In the genomic region with DNA sequence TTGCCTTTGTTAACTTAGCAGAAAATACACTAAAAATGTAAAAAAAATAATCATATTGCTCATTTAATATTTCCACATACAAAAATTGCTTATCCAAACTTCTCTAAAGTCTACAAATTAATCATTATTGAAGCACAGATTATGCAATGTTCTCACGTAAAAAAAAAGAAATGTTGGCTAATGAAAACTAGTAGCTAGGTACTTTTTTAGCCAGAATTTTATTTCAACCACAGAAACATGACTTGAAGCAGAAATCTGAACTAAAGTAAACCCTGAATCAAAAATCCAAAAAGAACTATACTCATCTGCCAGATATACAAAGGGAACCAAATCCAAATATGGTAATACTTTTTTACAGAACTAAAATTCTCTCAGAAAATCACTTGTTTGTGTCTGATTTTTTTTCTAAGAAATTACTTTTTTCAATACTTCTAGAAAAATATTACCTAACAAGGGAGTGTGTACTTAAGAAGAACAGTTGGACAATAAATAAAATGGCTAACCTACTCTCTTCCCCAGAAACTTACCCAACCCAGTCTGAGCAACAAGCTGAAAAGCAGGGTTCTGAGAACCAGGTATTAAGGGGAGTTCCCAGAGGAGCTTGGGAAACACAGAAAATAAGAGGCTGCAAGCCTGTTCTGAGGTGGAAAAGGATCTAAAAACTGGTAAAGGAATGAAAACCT, we compare ENCODE assay signal across 23 cellular contexts.
DNase-seq lines count a peak whose midpoint lies in the region; ATAC-seq, FAIRE-seq and TF ChIP-seq lines count a peak whose summit lies in the region.
"Had no signal": no experiment of that assay in that cellular context is flagged by ENCODE, and none has a peak within 500 bp of the region (broad histone marks: within the 10 kb centered on the region; RNA-seq: fewer than 3 reads in every experiment).

No MANE protein-coding gene starts in this region.

- peaks cover 9% of the 10 kb centered on the region; the same call in 1 of the 2 replicates for H3F3A ChIP-seq in GM23248 (ENCODE audit: insufficient read depth)

- in situ Hi-C loops in GM23248 (cut with MboI), result no loop called here

- TF ChIP-seq EP300 in A549 (IDR thresholded peaks at IDR 0.05), result no peak

- WGBS in A549 (ENCODE audit: missing lambda C conversion rate), result 25% methylated on average over 1 of the region's 1 CpG
- WGBS in GM23248 (ENCODE audit: low coverage in 1 of 2, low lambda C conversion rate in 2 of 2, missing lambda C conversion rate in 2 of 2), 2 experiments, result 24 to 44% methylated on average over 1 of the region's 1 CpG

- CTCF ChIA-PET in A549 (lab: Yijun Ruan, JAX), result interaction anchor here (0.7 to 1.1 kb wide), 2 partner anchors 11 to 12 kb away, joined by 5 read pairs; no protein-coding TSS in a partner anchor

- H3K27ac Mint-ChIP-seq in mesothelial cell of epicardium, result no peak overlapping the region
- H3K27ac Mint-ChIP-seq: activated CD4-positive, alpha-beta T cell treated with anti-CD3 and anti-CD28 coated beads, Interleukin-2, amount 10 ng/mL, durations not matched to agents 7 days and 5 days; activated naive CD8-positive, alpha-beta T cell treated with anti-CD3 and anti-CD28 coated beads, Interleukin-2, amount 50 U/mL, for 24 hours; HFFc6 had no signal

- TF ChIP-seq RAD21 in A549 (conservative IDR thresholded peaks at IDR 0.05 in 1 of 2, IDR thresholded peaks at IDR 0.05 in 1 of 2), result no peak

- no peak overlapping the region for H3K4me3 ChIP-seq in A549
- no peak overlapping the region for H3K4me3 ChIP-seq in GM23248
- no peak overlapping the region for H3K4me3 ChIP-seq in osteoblast (ENCODE audit: insufficient read depth, low read length)
- H3K4me3 ChIP-seq: breast epithelium, suprapubic skin had no signal

- H3K27ac ChIP-seq in A549 (0 out of 6 replicates have a peak overlapping the region, but pooled peaks of 1 of the 2 experiments have one; percentile 24), GM23248 (no peak overlapping the region), osteoblast (ENCODE audit: low read depth, low read length) (no peak overlapping the region)
- H3K27ac ChIP-seq: suprapubic skin had no signal

- H3K79me2 ChIP-seq in GM23248 (ENCODE audit: insufficient read depth), result no peaks in the 10 kb centered on the region
- H3K79me2 ChIP-seq in osteoblast (ENCODE audit: insufficient read depth, low read length), result no peaks in the 10 kb centered on the region

- no peak for TF ChIP-seq POLR2A in A549 (IDR thresholded peaks at IDR 0.05; ENCODE audit: low read length)

- no peak for TF ChIP-seq CTCF in A549 (IDR thresholded peaks at IDR 0.05)
- TF ChIP-seq CTCF in osteoblast (IDR thresholded peaks at IDR 0.05; ENCODE audit: extremely low read depth, low read depth, low read length), result no peak
- TF ChIP-seq CTCF in mesothelial cell of epicardium (IDR thresholded peaks at IDR 0.05; ENCODE audit: unreplicated experiment), result no peak

- H4K20me1 ChIP-seq in GM23248 (ENCODE audit: insufficient read depth) (no peaks in the 10 kb centered on the region), osteoblast (ENCODE audit: insufficient read depth, low read length) (no peaks in the 10 kb centered on the region)

- H3K9ac ChIP-seq in GM23248, result no peak overlapping the region

- H3K4me1 Mint-ChIP-seq in mesothelial cell of epicardium, result peaks cover 8% of the 10 kb centered on the region

- H3K27me3 ChIP-seq in GM23248 (replicated peaks; ENCODE audit: insufficient read depth), result no peaks in the 10 kb centered on the region
- H3K27me3 ChIP-seq in osteoblast (ENCODE audit: insufficient read depth, low read length), result no peaks in the 10 kb centered on the region
- H3K27me3 ChIP-seq: breast epithelium, suprapubic skin had no signal

- H3K9me3 ChIP-seq in A549 (no peaks in the 10 kb centered on the region), GM23248 (ENCODE audit: low read depth) (no peaks in the 10 kb centered on the region), osteoblast (ENCODE audit: low read depth, low read length) (no peaks in the 10 kb centered on the region)
- H3K9me3 ChIP-seq: breast epithelium, suprapubic skin had no signal

- H3K36me3 Mint-ChIP-seq in mesothelial cell of epicardium, result no peaks in the 10 kb centered on the region
- H3K36me3 Mint-ChIP-seq: CD4-positive, alpha-beta memory T cell had no signal

- no peak for ATAC-seq in A549
- ATAC-seq: activated naive CD8-positive, alpha-beta T cell treated with anti-CD3 and anti-CD28 coated beads, Interleukin-2, amount 50 U/mL, for 24 hours; T-helper 17 cell had no signal

- H3K27me3 Mint-ChIP-seq in mesothelial cell of epicardium (ENCODE audit: low read depth), result no peaks in the 10 kb centered on the region
- H3K27me3 Mint-ChIP-seq: activated CD4-positive, alpha-beta T cell treated with anti-CD3 and anti-CD28 coated beads, Interleukin-2, amount 10 ng/mL, durations not matched to agents 7 days and 5 days; activated naive CD8-positive, alpha-beta T cell treated with anti-CD3 and anti-CD28 coated beads, Interleukin-2, amount 50 U/mL, for 24 hours; CD4-positive, alpha-beta memory T cell; T-helper 17 cell had no signal

- H3K4me1 ChIP-seq in A549 (peaks cover 21% of the 10 kb centered on the region), GM23248 (ENCODE audit: insufficient read depth) (peaks cover 13% of the 10 kb centered on the region), osteoblast (ENCODE audit: insufficient read depth, low read length) (peaks cover 30% of the 10 kb centered on the region)
- H3K4me1 ChIP-seq: breast epithelium had no signal

- no peaks in the 10 kb centered on the region for H3K9me2 ChIP-seq in GM23248 (ENCODE audit: insufficient read depth)

- POLR2A ChIA-PET in A549 (lab: Yijun Ruan, JAX), result no interaction called here

- FAIRE-seq in A549 (lab: Jason Lieb, UNC), result peak; percentile 7

- H3K9me3 Mint-ChIP-seq in mesothelial cell of epicardium, result peaks cover 3% of the 10 kb centered on the region
- H3K9me3 Mint-ChIP-seq: HFFc6 had no signal

- peak overlapping the region; percentile 38 for H3K4me2 ChIP-seq in A549
- no peak overlapping the region for H3K4me2 ChIP-seq in GM23248 (ENCODE audit: unreplicated experiment)
- no peak overlapping the region for H3K4me2 ChIP-seq in osteoblast (ENCODE audit: insufficient read depth, low read length)

- no peak for DNase-seq in A549 (ENCODE audit: low read depth in 1 of 2, low spot score in 1 of 2)
- DNase-seq in GM23248, result no peak
- peak; percentile 3 for DNase-seq in fibroblast of gingiva (ENCODE audit: low read depth)
- DNase-seq in osteoblast (ENCODE audit: insufficient read length, low spot score, missing footprints), result peak; percentile 37
- DNase-seq in stimulated activated CD8-positive, alpha-beta memory T cell treated with anti-CD3 and anti-CD28 coated beads, Interleukin-4, amount 100 ng/mL, for 48 hours, result no peak
- DNase-seq in EL, result no peak
- DNase-seq in NK-92 (lab: John Stamatoyannopoulos, UW; ENCODE audit: unreplicated experiment), result no peak
- DNase-seq in mesothelial cell of epicardium (ENCODE audit: low spot score in 2 of 2, unreplicated experiment in 2 of 2), result no peak
- DNase-seq: activated CD4-positive, alpha-beta T cell treated with anti-CD3 and anti-CD28 coated beads, Interleukin-2, amount 10 ng/mL, durations not matched to agents 7 days and 5 days; activated CD8-positive, alpha-beta memory T cell treated with anti-CD3 and anti-CD28 coated beads, Interleukin-2, amount 50 U/mL, for 4 hours; activated effector memory CD4-positive, alpha-beta T cell treated with Interleukin-2 at 50 U/mL for 16 hours; activated naive CD8-positive, alpha-beta T cell treated with anti-CD3 and anti-CD28 coated beads, Interleukin-2, amount 50 U/mL, for 24 hours; CD4-positive, alpha-beta memory T cell; DMS79; erythroblast; HFFc6; NCI-H2029 treated with DMSO at 0.1 percent for 48 hours; nucleus accumbens; SIG-M5; stimulated activated CD4-positive, alpha-beta T cell treated with anti-CD3 and anti-CD28 coated beads, Interleukin-4, amount 100 ng/mL, for 24 hours; T-helper 17 cell had no signal

- H3K36me3 ChIP-seq in GM23248 (ENCODE audit: low read depth) (no peaks in the 10 kb centered on the region), osteoblast (ENCODE audit: insufficient read depth, low read length) (no peaks in the 10 kb centered on the region)
- H3K36me3 ChIP-seq: breast epithelium, suprapubic skin had no signal

- H3K4me3 Mint-ChIP-seq in mesothelial cell of epicardium, result no peak overlapping the region
- H3K4me3 Mint-ChIP-seq: activated CD4-positive, alpha-beta T cell treated with anti-CD3 and anti-CD28 coated beads, Interleukin-2, amount 10 ng/mL, durations not matched to agents 7 days and 5 days; activated naive CD8-positive, alpha-beta T cell treated with anti-CD3 and anti-CD28 coated beads, Interleukin-2, amount 50 U/mL, for 24 hours; CD4-positive, alpha-beta memory T cell; HFFc6 had no signal

- H2AFZ ChIP-seq in GM23248 (peak overlapping the region; percentile 36), osteoblast (ENCODE audit: low read length) (peak overlapping the region; percentile 17)

TF ChIP-seq in A549, 52 proteins besides CTCF, POLR2A, EP300 and RAD21:
- TF ChIP-seq TP53 (CRISPR knock-in tag; IDR thresholded peaks at IDR 0.05) (no peak), CEBPB (IDR thresholded peaks at IDR 0.05) (peak in 1 of 2 experiments; percentile 40; a peak in 1 of 4 replicates)
TF ChIP-seq in A549: peak in this region for 1.

Comparison
In these comparisons a context has a peak if more than half of its experiments do, and no peak if none do; other contexts are left out.
1. DNase-seq: peak in fibroblast of gingiva (single experiment) and osteoblast (single experiment); none in A549 (0 of 2), GM23248 (single experiment), stimulated activated CD8-positive, alpha-beta memory T cell treated with anti-CD3 and anti-CD28 coated beads, Interleukin-4, amount 100 ng/mL, for 48 hours (single experiment), EL (single experiment), NK-92 (single experiment) and mesothelial cell of epicardium (0 of 2).